In the genomic region with DNA sequence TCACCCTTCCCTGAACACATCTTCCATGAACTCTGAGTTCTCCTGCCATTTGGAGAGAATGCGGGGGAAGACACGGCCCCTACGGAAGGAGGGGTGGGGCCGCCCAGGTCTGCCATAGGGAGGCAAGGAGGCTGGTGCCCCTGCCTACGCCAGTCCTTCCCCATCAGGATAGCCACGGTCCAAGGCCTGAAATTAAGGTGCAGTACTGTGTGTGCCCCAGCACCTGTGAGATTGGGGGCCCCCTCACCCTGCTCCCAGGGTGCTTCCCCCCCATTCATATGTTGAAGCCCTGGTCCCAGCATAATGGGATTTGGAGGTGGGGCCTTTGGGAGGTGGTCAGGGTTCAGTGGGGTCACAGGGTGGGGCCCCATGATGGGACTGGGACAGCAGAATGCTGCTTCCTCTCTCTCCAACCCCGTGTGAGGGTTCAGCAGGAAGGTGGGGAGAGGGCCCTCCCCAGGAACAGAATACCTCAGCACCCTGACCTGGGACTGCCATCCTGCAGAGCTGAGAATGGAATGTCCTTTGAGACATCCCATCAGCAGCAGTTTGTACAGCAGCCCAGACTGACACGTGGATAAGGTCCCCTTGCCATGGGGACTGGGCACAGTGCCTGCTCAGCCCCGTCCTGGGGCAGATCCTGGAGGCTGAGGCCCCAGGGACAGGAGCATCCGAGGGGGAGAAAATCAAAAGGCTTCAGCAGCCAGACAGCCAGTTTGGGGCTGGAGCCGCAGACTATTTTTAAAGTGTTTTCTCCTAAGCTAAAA, we compare ENCODE assay signal across 24 cellular contexts.
DNase-seq lines count a peak whose midpoint lies in the region; ATAC-seq and TF ChIP-seq lines count a peak whose summit lies in the region.
"Had no signal": no experiment of that assay in that cellular context is flagged by ENCODE, and none has a peak within 500 bp of the region (broad histone marks: within the 10 kb centered on the region; RNA-seq: fewer than 3 reads in every experiment).

No MANE protein-coding gene starts in this region.

- no peak overlapping the region for H3K4me2 ChIP-seq in DND-41 (ENCODE audit: insufficient read depth, low read length)

- no peaks in the 10 kb centered on the region for H4K20me1 ChIP-seq in DND-41 (ENCODE audit: insufficient read depth, low read length)

- no peak overlapping the region for H2AFZ ChIP-seq in DND-41 (ENCODE audit: low read depth, low read length)

- DNase-seq in DND-41 (no peak), heart left ventricle (peak in 3 of 5 donors; percentile 65 to 75 (median 67)), psoas muscle (peak in 1 of 2 donors; percentile 53), tibial artery (no peak), omental fat pad (ENCODE audit: low spot score) (no peak)
- DNase-seq: activated CD4-positive, alpha-beta T cell treated with anti-CD3 and anti-CD28 coated beads, Interleukin-2, amount 50 U/mL, for 48 hours; activated T-cell treated with anti-CD3 and anti-CD28 coated beads, Interleukin-2, amount 50 U/mL, for 48 hours; cerebellar nuclear complex; effector CD4-positive, alpha-beta T cell; erythroblast; foreskin fibroblast; GF-D8; NCI-H1105 treated with DMSO at 0.1 percent for 48 hours; NCI-H2081; NCI-H510A; retina; stimulated activated CD4-positive, alpha-beta T cell treated with anti-CD3 and anti-CD28 coated beads, Interleukin-12 subunit alpha, Interleukin-12 subunit beta, amount 100 ng/mL, for 4 hours had no signal

- H3K27me3 ChIP-seq in DND-41 (ENCODE audit: insufficient read depth, low read length, poor library complexity) = no peaks in the 10 kb centered on the region
- no peaks in the 10 kb centered on the region for H3K27me3 ChIP-seq in heart left ventricle
- H3K27me3 ChIP-seq in psoas muscle (ENCODE audit: insufficient read depth in 3 of 3, low read length in 2 of 3) = no peaks in the 10 kb centered on the region
- H3K27me3 ChIP-seq in tibial artery = no peaks in the 10 kb centered on the region

- H3K9me3 ChIP-seq in DND-41 (ENCODE audit: insufficient read depth, low read length, severe bottlenecking) (peaks cover 43% of the 10 kb centered on the region), KOPT-K1 (ENCODE audit: insufficient read depth, low read length, poor library complexity, severe bottlenecking) (peaks cover 40% of the 10 kb centered on the region), heart left ventricle (peaks cover 0 to 28% (median 19%) of the 10 kb centered on the region in 12 donors), psoas muscle (no peaks in the 10 kb centered on the region), tibial artery (peaks cover 0 to 25% (median 5%) of the 10 kb centered on the region in 3 donors)

- TF ChIP-seq POLR2A in heart left ventricle (IDR thresholded peaks at IDR 0.05) = no peak

- no peak for TF ChIP-seq CTCF in DND-41 (IDR thresholded peaks at IDR 0.05; ENCODE audit: borderline replicate concordance, extremely low read depth, low read length, poor library complexity, severe bottlenecking)
- no peak for TF ChIP-seq CTCF in heart left ventricle (IDR thresholded peaks at IDR 0.05)
- no peak for TF ChIP-seq CTCF in psoas muscle (IDR thresholded peaks at IDR 0.05)
- no peak for TF ChIP-seq CTCF in tibial artery (IDR thresholded peaks at IDR 0.05)
- no peak for TF ChIP-seq CTCF in omental fat pad (IDR thresholded peaks at IDR 0.05)

- no peaks in the 10 kb centered on the region for H3K79me2 ChIP-seq in DND-41 (ENCODE audit: insufficient read depth, low read length)

- H3K9ac ChIP-seq in DND-41 (ENCODE audit: low read depth, low read length) = no peak overlapping the region

- H3K27ac ChIP-seq in DND-41 (ENCODE audit: low read length) = peak overlapping the region; percentile 15; the same call in 1 of the 2 replicates
- peak overlapping the region; percentile 39 for H3K27ac ChIP-seq in KOPT-K1 (ENCODE audit: low read depth, low read length, poor library complexity, severe bottlenecking)
- H3K27ac ChIP-seq in heart left ventricle = peak overlapping the region in 1 of 12 donors; percentile 27
- no peak overlapping the region for H3K27ac ChIP-seq in psoas muscle
- H3K27ac ChIP-seq in tibial artery = peak overlapping the region in 1 of 2 donors; percentile 11
- H3K27ac ChIP-seq: HL-60 had no signal

- ATAC-seq in DND-41 (ENCODE audit: insufficient read depth, low read depth) (no peak), heart left ventricle (peak; percentile 81 to 94 (median 92)), psoas muscle (peak in 3 of 4 donors; percentile 64 to 80 (median 76)), omental fat pad (ENCODE audit: low FRiP score) (no peak), SK-N-SH treated with all-trans-retinoic acid at 6 μM for 48 hours (no peak)
- ATAC-seq: activated naive CD4-positive, alpha-beta T cell treated with anti-CD3 and anti-CD28 coated beads, Interleukin-2, amount 50 U/mL, for 72 hours; Panc1; WTC11 had no signal

- H3K4me3 ChIP-seq in DND-41 (ENCODE audit: low read depth in 1 of 2, low read length in 2 of 2) = no peak overlapping the region
- no peak overlapping the region for H3K4me3 ChIP-seq in heart left ventricle
- no peak overlapping the region for H3K4me3 ChIP-seq in psoas muscle
- no peak overlapping the region for H3K4me3 ChIP-seq in tibial artery
- H3K4me3 ChIP-seq: HAP-1 had no signal

- intact Hi-C loops in heart left ventricle (cut with DNase I) = no loop called here
- intact Hi-C loops in psoas muscle (cut with DNase I) = no loop called here
- intact Hi-C loops in tibial artery (cut with DNase I; ENCODE audit: low total_unique reads) = no loop called here

- WGBS in heart left ventricle, 4 donors = 60 to 69% (median 65%) methylated on average over 10 to 11 of the region's 11 CpGs
- WGBS in psoas muscle, 3 donors = 59 to 65% (median 63%) methylated on average over 11 of the region's 11 CpGs

- peaks cover 11% of the 10 kb centered on the region for H3K4me1 ChIP-seq in DND-41 (ENCODE audit: insufficient read depth, low read length)
- H3K4me1 ChIP-seq in heart left ventricle = peaks cover 0 to 12% (median 0%) of the 10 kb centered on the region in 12 donors
- peaks cover 6% of the 10 kb centered on the region for H3K4me1 ChIP-seq in psoas muscle
- peaks cover 0 to 13% (median 12%) of the 10 kb centered on the region in 4 donors for H3K4me1 ChIP-seq in tibial artery
- H3K4me1 ChIP-seq: HAP-1 had no signal

- H3K36me3 ChIP-seq in DND-41 (ENCODE audit: insufficient read depth, low read length) (peaks cover 9% of the 10 kb centered on the region; the same call in 1 of the 2 replicates), KOPT-K1 (ENCODE audit: insufficient read depth, low read length) (no peaks in the 10 kb centered on the region), heart left ventricle (no peaks in the 10 kb centered on the region), psoas muscle (ENCODE audit: insufficient read depth in 1 of 2, low read depth in 1 of 2) (no peaks in the 10 kb centered on the region), tibial artery (peaks cover 0 to 8% (median 0%) of the 10 kb centered on the region in 3 donors)
- H3K36me3 ChIP-seq: HAP-1 had no signal

TF ChIP-seq in SK-N-SH treated with all-trans-retinoic acid at 6 μM for 48 hours, 23 proteins besides CTCF, POLR2A, EP300 and RAD21:
- no peak for TF ChIP-seq ZNF70 (CRISPR knock-in tag; IDR thresholded peaks at IDR 0.05)

Comparison
In these comparisons a context has a peak if more than half of its experiments do, and no peak if none do; other contexts are left out.
1. ATAC-seq: peak in heart left ventricle (4 of 4) and psoas muscle (3 of 4); none in DND-41 (single experiment), omental fat pad (single experiment) and SK-N-SH treated with all-trans-retinoic acid at 6 μM for 48 hours (single experiment).
2. DNase-seq: peak in heart left ventricle (3 of 5); none in DND-41 (single experiment), tibial artery (0 of 2) and omental fat pad (single experiment).